In genomic region chr15:64825431-64826294, GRCh38 we compare ENCODE assay signal across 8 cellular contexts. TPM values are rescaled to one million over a fixed set of nuclear protein-coding genes. Genes with fewer than 3 reads are reported as not detected.
DNase-seq lines count a peak whose midpoint lies in the region; ATAC-seq and TF ChIP-seq lines count a peak whose summit lies in the region.

TSS of gene PIF1 (minus strand) at chr15:64825647. CDS start at chr15:64824335, 1,312 bp downstream.

- H3K36me3 ChIP-seq in DND-41 (ENCODE audit: insufficient read depth, low read length), result peaks cover 13% of the 10 kb centered on the region
- H3K36me3 ChIP-seq in KOPT-K1 (ENCODE audit: insufficient read depth, low read length), result peaks cover 30% of the 10 kb centered on the region
- no peaks in the 10 kb centered on the region for H3K36me3 ChIP-seq in Peyer's patch
- H3K36me3 ChIP-seq in muscle layer of duodenum (ENCODE audit: control insufficient read depth in 1 of 2, insufficient read depth in 2 of 2, low read length in 2 of 2), result no peaks in the 10 kb centered on the region

- TF ChIP-seq CTCF in DND-41 (IDR thresholded peaks at IDR 0.05; ENCODE audit: borderline replicate concordance, extremely low read depth, low read length, poor library complexity, severe bottlenecking) (no peak), Peyer's patch (IDR thresholded peaks at IDR 0.05) (peak in 1 of 6 experiments; percentile 4)

- H3K4me1 ChIP-seq in DND-41 (ENCODE audit: insufficient read depth, low read length), result peaks cover 28% of the 10 kb centered on the region
- H3K4me1 ChIP-seq in Peyer's patch, result peaks cover 3 to 27% (median 9%) of the 10 kb centered on the region in 4 donors
- peaks cover 4 to 27% of the 10 kb centered on the region in 2 donors for H3K4me1 ChIP-seq in muscle layer of duodenum (ENCODE audit: control insufficient read depth in 1 of 2, insufficient read depth in 2 of 2, low read length in 2 of 2)

- no peaks in the 10 kb centered on the region for H3K36me3 Mint-ChIP-seq in activated T-cell treated with anti-CD3 and anti-CD28 coated beads, Interleukin-2, amount 50 U/mL, for 4 hours (ENCODE audit: insufficient read depth)

- peak within 1 kb of the TSS; percentile 77 for H3K4me3 Mint-ChIP-seq in activated T-cell treated with anti-CD3 and anti-CD28 coated beads, Interleukin-2, amount 50 U/mL, for 4 hours

- no peaks in the 10 kb centered on the region for H3K27me3 ChIP-seq in DND-41 (ENCODE audit: insufficient read depth, low read length, poor library complexity)
- H3K27me3 ChIP-seq in Peyer's patch, result no peaks in the 10 kb centered on the region
- H3K27me3 ChIP-seq in muscle layer of duodenum (ENCODE audit: low read depth, low read length), result no peaks in the 10 kb centered on the region

- H3K27ac ChIP-seq in DND-41 (ENCODE audit: low read length), result peak within 1 kb of the TSS; percentile 93
- peak within 1 kb of the TSS; percentile 80 for H3K27ac ChIP-seq in KOPT-K1 (ENCODE audit: low read depth, low read length, poor library complexity, severe bottlenecking)
- H3K27ac ChIP-seq in Peyer's patch, result peak within 1 kb of the TSS; percentile 23 to 77 (median 73)
- no peak within 1 kb of the TSS for H3K27ac ChIP-seq in muscle layer of duodenum (ENCODE audit: low read length)

- DNase-seq in DND-41 (peak; percentile 93), Peyer's patch (peak; percentile 78 to 96 (median 92))
- peak; percentile 76 for DNase-seq in activated T-cell treated with anti-CD3 and anti-CD28 coated beads, Interleukin-2, amount 50 U/mL, for 4 hours
- peak; percentile 70 for DNase-seq in stimulated activated CD8-positive, alpha-beta memory T cell treated with anti-CD3 and anti-CD28 coated beads, Interleukin-7, amount 100 ng/mL, for 24 hours (ENCODE audit: low read depth)

- no peaks in the 10 kb centered on the region for H3K9me3 Mint-ChIP-seq in activated T-cell treated with anti-CD3 and anti-CD28 coated beads, Interleukin-2, amount 50 U/mL, for 4 hours

- peaks cover 10% of the 10 kb centered on the region for H3K79me2 ChIP-seq in DND-41 (ENCODE audit: insufficient read depth, low read length)

- peak within 1 kb of the TSS; percentile 73 for H3K9ac ChIP-seq in DND-41 (ENCODE audit: low read depth, low read length)

- peaks cover 23% of the 10 kb centered on the region for H3K4me1 Mint-ChIP-seq in activated T-cell treated with anti-CD3 and anti-CD28 coated beads, Interleukin-2, amount 50 U/mL, for 4 hours (ENCODE audit: low read depth)

- H2AFZ ChIP-seq in DND-41 (ENCODE audit: low read depth, low read length), result peak within 1 kb of the TSS; percentile 96

- ATAC-seq in DND-41 (ENCODE audit: insufficient read depth, low read depth) (peak; percentile 97), GM21825 (IDR thresholded peaks at IDR 0.05; ENCODE audit: unreplicated experiment) (peak; percentile 84), esophagus mucosa (peak; percentile 97)
- ATAC-seq in activated T-cell treated with anti-CD3 and anti-CD28 coated beads, Interleukin-2, amount 50 U/mL, for 4 hours, result peak; percentile 94 to 95

- peaks cover 11% of the 10 kb centered on the region for H3K27me3 Mint-ChIP-seq in activated T-cell treated with anti-CD3 and anti-CD28 coated beads, Interleukin-2, amount 50 U/mL, for 4 hours (ENCODE audit: low read depth)

- H3K4me3 ChIP-seq in DND-41 (ENCODE audit: low read depth in 1 of 2, low read length in 2 of 2) (peak within 1 kb of the TSS; percentile 39 to 80), Peyer's patch (peak within 1 kb of the TSS; percentile 23 to 61 (median 58)), muscle layer of duodenum (ENCODE audit: low read depth in 1 of 2, low read length in 2 of 2) (peak within 1 kb of the TSS; percentile 66 to 80)

- no peaks in the 10 kb centered on the region for H3K9me3 ChIP-seq in DND-41 (ENCODE audit: insufficient read depth, low read length, severe bottlenecking)
- H3K9me3 ChIP-seq in KOPT-K1 (ENCODE audit: insufficient read depth, low read length, poor library complexity, severe bottlenecking), result no peaks in the 10 kb centered on the region
- H3K9me3 ChIP-seq in Peyer's patch, result no peaks in the 10 kb centered on the region
- no peaks in the 10 kb centered on the region for H3K9me3 ChIP-seq in muscle layer of duodenum (ENCODE audit: control insufficient read depth in 1 of 2, low read length in 2 of 2)

- peak within 1 kb of the TSS; percentile 96 for H3K4me2 ChIP-seq in DND-41 (ENCODE audit: insufficient read depth, low read length)

- no peaks in the 10 kb centered on the region; the same call in 1 of the 2 replicates for H4K20me1 ChIP-seq in DND-41 (ENCODE audit: insufficient read depth, low read length)

- peak in 1 of 2 donors; percentile 50 for TF ChIP-seq POLR2A in Peyer's patch (IDR thresholded peaks at IDR 0.05)

RNA-seq across cellular contexts. Expression of gene PIF1, which starts in this region (rescaled TPM):
- total RNA-seq in Peyer's patch (1 to 10 TPM; 3.5 to 8.5 (median 6.9) TPM), esophagus mucosa (6.3 TPM)
- total RNA-seq in activated T-cell treated with anti-CD3 and anti-CD28 coated beads, Interleukin-2, amount 50 U/mL, for 4 hours, result 1 to 10 TPM; 1.5 to 2.2 (median 1.6) TPM
